Comparison of ENCODE assay signal across 8 cellular contexts in genomic region chr14:24241829-24242443, GRCh38. TPM values are rescaled to one million over a fixed set of nuclear protein-coding genes. Genes with fewer than 3 reads are reported as not detected.
DNase-seq lines count a peak whose midpoint lies in the region; ATAC-seq lines count a peak whose summit lies in the region.

No MANE protein-coding gene starts in this region.

- WGBS in mesenchymal stem cell: 2% methylated on average over 38 of the region's 39 CpGs

- peak overlapping the region; percentile 94 for H2BK15ac ChIP-seq in mesenchymal stem cell (ENCODE audit: low read depth, poor library complexity, severe bottlenecking)

- DNase-seq in C1 segment of cervical spinal cord (lab: John Stamatoyannopoulos, UW) (peak in 8 of 14 donors; percentile 64 to 99 (median 98)), GM19238 (ENCODE audit: insufficient read length, low spot score) (peak; percentile 94), NCI-H69 (lab: John Stamatoyannopoulos, UW) (peak; percentile 97), mesenchymal stem cell (peak; percentile 97)
- peak; percentile 92 to 96 for DNase-seq in activated CD4-positive, alpha-beta T cell treated with anti-CD3 and anti-CD28 coated beads, Interleukin-2, amount 50 U/mL, for 48 hours
- DNase-seq in effector memory CD4-positive, alpha-beta T cell: peak; percentile 87 to 92 (median 89)
- peak; percentile 80 for DNase-seq in stimulated activated CD8-positive, alpha-beta memory T cell treated with anti-CD3 and anti-CD28 coated beads, Interleukin-15, amount 100 ng/mL, for 24 hours (ENCODE audit: low read depth)

- no peaks in the 10 kb centered on the region for H3K9me3 ChIP-seq in effector memory CD4-positive, alpha-beta T cell (ENCODE audit: control insufficient read depth, low read length)
- H3K9me3 ChIP-seq in mesenchymal stem cell (ENCODE audit: control insufficient read depth, low read length): no peaks in the 10 kb centered on the region

- H2AFZ ChIP-seq in mesenchymal stem cell (ENCODE audit: low read depth, low read length): peak overlapping the region; percentile 80

- H3K27me3 ChIP-seq in effector memory CD4-positive, alpha-beta T cell (replicated peaks; ENCODE audit: control insufficient read depth, insufficient read depth, low read length, poor library complexity, severe bottlenecking): no peaks in the 10 kb centered on the region
- no peaks in the 10 kb centered on the region for H3K27me3 ChIP-seq in mesenchymal stem cell (ENCODE audit: control insufficient read depth in 1 of 2, insufficient read depth in 1 of 2, low read length in 2 of 2)

- H3K79me1 ChIP-seq in mesenchymal stem cell (replicated peaks; ENCODE audit: low read length, poor library complexity, severe bottlenecking): peaks cover 21% of the 10 kb centered on the region

- H3K36me3 ChIP-seq in effector memory CD4-positive, alpha-beta T cell (ENCODE audit: control insufficient read depth, insufficient read depth, low read length): peaks cover 39% of the 10 kb centered on the region
- peaks cover 32 to 43% of the 10 kb centered on the region in 2 experiments for H3K36me3 ChIP-seq in mesenchymal stem cell (ENCODE audit: control insufficient read depth in 1 of 2, insufficient read depth in 2 of 2, low read depth in 1 of 2, low read length in 2 of 2)

- H3K14ac ChIP-seq in mesenchymal stem cell (ENCODE audit: low read length in 2 of 2): peak overlapping the region in 1 of 2 experiments; percentile 96

- H2BK12ac ChIP-seq in mesenchymal stem cell (ENCODE audit: low read length in 2 of 2): peak overlapping the region; percentile 59 to 61

- peak; percentile 80 for ATAC-seq in HG03354 (IDR thresholded peaks at IDR 0.05; ENCODE audit: poor library complexity, severe bottlenecking, unreplicated experiment)

- H3K4me1 ChIP-seq in effector memory CD4-positive, alpha-beta T cell (ENCODE audit: control insufficient read depth, insufficient read depth, low read length, poor library complexity, severe bottlenecking): peaks cover 41% of the 10 kb centered on the region
- peaks cover 18% of the 10 kb centered on the region for H3K4me1 ChIP-seq in mesenchymal stem cell (ENCODE audit: control insufficient read depth, insufficient read depth, low read depth, low read length)

- peak overlapping the region; percentile 86 for H3K4me3 ChIP-seq in effector memory CD4-positive, alpha-beta T cell (ENCODE audit: insufficient read depth, low read depth, low read length, poor library complexity, severe bottlenecking)
- H3K4me3 ChIP-seq in mesenchymal stem cell (ENCODE audit: insufficient read depth in 1 of 2, low read depth in 1 of 2, low read length in 2 of 2): peak overlapping the region; percentile 88 to 97

- H2BK5ac ChIP-seq in mesenchymal stem cell (ENCODE audit: low read depth, low read length, poor library complexity, severe bottlenecking): peak overlapping the region; percentile 99

- peak overlapping the region; percentile 91 for H3K9ac ChIP-seq in mesenchymal stem cell (ENCODE audit: low read length)

- H3K27ac ChIP-seq in effector memory CD4-positive, alpha-beta T cell (ENCODE audit: insufficient read depth, low read length, poor library complexity, severe bottlenecking): peak overlapping the region; percentile 99
- H3K27ac ChIP-seq in mesenchymal stem cell (ENCODE audit: low read length, poor library complexity, severe bottlenecking): peak overlapping the region; percentile 100

- peak overlapping the region; percentile 77 for H2AK5ac ChIP-seq in mesenchymal stem cell (ENCODE audit: low read length, severe bottlenecking)

- H3K23ac ChIP-seq in mesenchymal stem cell (ENCODE audit: low read length in 2 of 2): peak overlapping the region in 1 of 2 experiments; percentile 82

- peak overlapping the region; percentile 94 for H3K18ac ChIP-seq in mesenchymal stem cell (ENCODE audit: low read depth in 1 of 2, low read length in 2 of 2)

- peak overlapping the region; percentile 90 for H2BK120ac ChIP-seq in mesenchymal stem cell (ENCODE audit: low read depth, low read length)

- H3K4me2 ChIP-seq in mesenchymal stem cell (ENCODE audit: low read length, poor library complexity, severe bottlenecking): peak overlapping the region; percentile 94

- H3K4ac ChIP-seq in mesenchymal stem cell (ENCODE audit: low read depth in 1 of 2, low read length in 2 of 2): peak overlapping the region; percentile 90 to 96

- peak overlapping the region; percentile 72 for H4K91ac ChIP-seq in mesenchymal stem cell (ENCODE audit: low read length)

- H4K8ac ChIP-seq in mesenchymal stem cell (ENCODE audit: low read length): peak overlapping the region; percentile 95

RNA-seq across cellular contexts. Expression of gene TINF2, which starts 0.5 kb away (rescaled TPM):
- 64.4 TPM for polyA plus RNA-seq in mesenchymal stem cell (2013, experiment 1 of 2)
- 71.9 TPM for polyA plus RNA-seq in mesenchymal stem cell (2013, experiment 2 of 2)

RNA-seq across cellular contexts. Expression of gene GMPR2, which starts 9.2 kb away (rescaled TPM):
- polyA plus RNA-seq in mesenchymal stem cell (2013, experiment 1 of 2): 51.5 TPM
- polyA plus RNA-seq in mesenchymal stem cell (2013, experiment 2 of 2): 50.5 TPM

RNA-seq across cellular contexts. Expression of gene NEDD8, which starts 9.8 kb away (rescaled TPM):
- polyA plus RNA-seq in mesenchymal stem cell (2013, experiment 1 of 2): 423 TPM
- polyA plus RNA-seq in mesenchymal stem cell (2013, experiment 2 of 2): 424 TPM

RNA-seq across cellular contexts. Expression of gene TGM1, which starts 21.0 kb away (rescaled TPM):
- polyA plus RNA-seq in mesenchymal stem cell (2013, experiment 1 of 2): 0.41 TPM
- polyA plus RNA-seq in mesenchymal stem cell (2013, experiment 2 of 2): 0.36 TPM

RNA-seq across cellular contexts. Expression of gene MDP1, which starts 26.1 kb away (rescaled TPM):
- polyA plus RNA-seq in mesenchymal stem cell (2013, experiment 1 of 2): 24.8 TPM
- polyA plus RNA-seq in mesenchymal stem cell (2013, experiment 2 of 2): 26.3 TPM

Comparison
In these comparisons a context has a peak if more than half of its experiments do, and no peak if none do; other contexts are left out.
1. Peak in every context shown above with its lines: DNase-seq, ATAC-seq, H3K4me3 ChIP-seq and H3K27ac ChIP-seq.